13 cellular contexts compared by ENCODE assay signal in the genomic region with DNA sequence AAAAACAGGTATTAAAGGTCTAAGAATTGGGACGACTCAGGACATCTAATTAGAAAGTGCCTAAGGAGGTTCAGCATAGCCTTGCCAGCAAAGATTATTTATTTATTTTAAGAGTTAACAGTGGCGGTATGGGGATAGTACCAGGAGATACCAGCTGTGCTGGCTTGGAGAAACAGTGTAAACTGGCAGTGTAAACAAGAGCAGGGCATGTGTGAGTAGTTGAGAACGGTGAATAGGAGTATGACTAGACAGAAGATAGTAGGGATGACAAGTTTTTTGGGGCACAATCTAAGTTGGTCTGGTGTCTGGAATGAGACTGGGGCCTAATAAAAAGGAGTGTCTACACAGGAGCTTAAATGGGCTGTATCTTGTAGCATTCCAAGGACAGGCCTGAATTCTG. TPM values are rescaled to one million over a fixed set of nuclear protein-coding genes. Genes with fewer than 3 reads are reported as not detected.
A peak's percentile ranks its signal among the peaks of the same experiment; 100 is the strongest.
DNase-seq lines count a peak whose midpoint lies in the region; ATAC-seq and TF ChIP-seq lines count a peak whose summit lies in the region.
"Not testable (repeated sequence)": the region's sequence is repeated elsewhere in the genome, so short reads cannot be mapped to it uniquely, and the experiment has no call there.
"Had no signal": no experiment of that assay in that cellular context is flagged by ENCODE, and none has a peak within 500 bp of the region (broad histone marks: within the 10 kb centered on the region; RNA-seq: fewer than 3 reads in every experiment).

No MANE protein-coding gene starts in this region.

- not testable (repeated sequence) for H3K4me3 ChIP-seq in CD4-positive, alpha-beta memory T cell (ENCODE audit: low read length in 2 of 2)
- peak overlapping the region; percentile 91 for H3K4me3 ChIP-seq in HUES48 (ENCODE audit: low read depth, low read length)
- peak overlapping the region; percentile 83 for H3K4me3 ChIP-seq in iPS-15b (ENCODE audit: low read depth, low read length)

- CTCF ChIA-PET in CD4-positive, alpha-beta memory T cell (lab: Charles Lee; ENCODE audit: partially characterized antibody), result not testable (repeated sequence)

- intact Hi-C loops in CD4-positive, alpha-beta memory T cell (cut with micrococcal nuclease), result loop anchor here (2.0 kb wide), 1 partner anchor 73 kb away; no protein-coding TSS in a partner anchor
- intact Hi-C loops in natural killer cell (cut with micrococcal nuclease), result loop anchor here (5.0 kb wide), 1 partner anchor 50 kb away; no protein-coding TSS in a partner anchor

- H3K27ac Mint-ChIP-seq in CD4-positive, alpha-beta memory T cell, result peak overlapping the region in 6 of 7 donors; percentile 12 to 79 (median 66)
- H3K27ac Mint-ChIP-seq in T-helper 17 cell; activated T-cell treated with anti-CD3 and anti-CD28 coated beads, Interleukin-2, amount 50 U/mL, for 24 hours: not testable (repeated sequence)
- H3K27ac Mint-ChIP-seq in brain (peak overlapping the region in 4 of 5 experiments; percentile 23 to 64 (median 43)), natural killer cell (peak overlapping the region; percentile 75 to 83)
- peak overlapping the region; percentile 22 for H3K27ac Mint-ChIP-seq in stimulated activated effector memory CD8-positive, alpha-beta T cell treated with anti-CD3 and anti-CD28 coated beads, Interleukin-12 subunit alpha, Interleukin-12 subunit beta, amount 100 ng/mL, for 72 hours

- DNase-seq in CD4-positive, alpha-beta memory T cell; T-helper 17 cell; activated T-cell treated with anti-CD3 and anti-CD28 coated beads, Interleukin-2, amount 50 U/mL, for 24 hours; natural killer cell; stimulated activated effector memory CD8-positive, alpha-beta T cell treated with anti-CD3 and anti-CD28 coated beads, Interleukin-12 subunit alpha, Interleukin-12 subunit beta, amount 100 ng/mL, for 72 hours (ENCODE audit: low spot score in 2 of 2): not testable (repeated sequence)

- ATAC-seq in T-helper 17 cell; natural killer cell; stimulated activated effector memory CD8-positive, alpha-beta T cell treated with anti-CD3 and anti-CD28 coated beads, Interleukin-12 subunit alpha, Interleukin-12 subunit beta, amount 100 ng/mL, for 72 hours: not testable (repeated sequence)

- TF ChIP-seq CTCF in brain (conservative IDR thresholded peaks at IDR 0.05); natural killer cell (IDR thresholded peaks at IDR 0.05): not testable (repeated sequence)

- POLR2A ChIA-PET in CD4-positive, alpha-beta memory T cell (lab: Charles Lee; ENCODE audit: partially characterized antibody), result interaction anchor here (1.5 kb wide), 1 partner anchor 55 kb away, joined by 4 read pairs; the partner anchor contains the start of gene RDH13

- not testable (repeated sequence) for H3K9me3 ChIP-seq in CD4-positive, alpha-beta memory T cell (ENCODE audit: control insufficient read depth in 1 of 2, low read length in 2 of 2); HUES48 (ENCODE audit: control insufficient read depth, insufficient read depth, low read length); T-helper 17 cell (ENCODE audit: control insufficient read depth, low read length, poor library complexity, severe bottlenecking); iPS-15b (ENCODE audit: control insufficient read depth, insufficient read depth, low read length)

- H3K27me3 Mint-ChIP-seq in CD4-positive, alpha-beta memory T cell, result peaks cover 2 to 15% of the 10 kb centered on the region in 2 donors
- H3K27me3 Mint-ChIP-seq in T-helper 17 cell; natural killer cell (ENCODE audit: low read depth in 2 of 2): not testable (repeated sequence)
- H3K27me3 Mint-ChIP-seq in activated T-cell treated with anti-CD3 and anti-CD28 coated beads, Interleukin-2, amount 50 U/mL, for 24 hours, result peaks cover 16% of the 10 kb centered on the region
- peaks cover 18% of the 10 kb centered on the region for H3K27me3 Mint-ChIP-seq in brain

- peaks cover 37 to 54% of the 10 kb centered on the region in 2 donors for H3K36me3 Mint-ChIP-seq in CD4-positive, alpha-beta memory T cell
- H3K36me3 Mint-ChIP-seq in T-helper 17 cell (ENCODE audit: low read depth); natural killer cell: not testable (repeated sequence)
- H3K36me3 Mint-ChIP-seq in activated T-cell treated with anti-CD3 and anti-CD28 coated beads, Interleukin-2, amount 50 U/mL, for 24 hours (ENCODE audit: low read depth), result peaks cover 74% of the 10 kb centered on the region
- peaks cover 73% of the 10 kb centered on the region for H3K36me3 Mint-ChIP-seq in brain
- H3K36me3 Mint-ChIP-seq in stimulated activated effector memory CD8-positive, alpha-beta T cell treated with anti-CD3 and anti-CD28 coated beads, Interleukin-12 subunit alpha, Interleukin-12 subunit beta, amount 100 ng/mL, for 72 hours, result peaks cover 13% of the 10 kb centered on the region

- H3K27ac ChIP-seq in CD4-positive, alpha-beta memory T cell (ENCODE audit: low read depth, low read length); HUES48 (ENCODE audit: low read depth, low read length): not testable (repeated sequence)

- peaks cover 14% of the 10 kb centered on the region for H3K4me1 ChIP-seq in CD4-positive, alpha-beta memory T cell (ENCODE audit: insufficient read depth, low read length)
- not testable (repeated sequence) for H3K4me1 ChIP-seq in HUES48 (ENCODE audit: control insufficient read depth, insufficient read depth, low read length); iPS-15b (ENCODE audit: control insufficient read depth, insufficient read depth, low read length)

- peaks cover 5 to 78% (median 49%) of the 10 kb centered on the region in 8 donors for H3K9me3 Mint-ChIP-seq in CD4-positive, alpha-beta memory T cell
- peaks cover 65% of the 10 kb centered on the region for H3K9me3 Mint-ChIP-seq in activated T-cell treated with anti-CD3 and anti-CD28 coated beads, Interleukin-2, amount 50 U/mL, for 24 hours
- peaks cover 8 to 26% (median 10%) of the 10 kb centered on the region in 5 experiments for H3K9me3 Mint-ChIP-seq in brain
- H3K9me3 Mint-ChIP-seq in natural killer cell, result not testable (repeated sequence)
- peaks cover 31% of the 10 kb centered on the region for H3K9me3 Mint-ChIP-seq in stimulated activated effector memory CD8-positive, alpha-beta T cell treated with anti-CD3 and anti-CD28 coated beads, Interleukin-12 subunit alpha, Interleukin-12 subunit beta, amount 100 ng/mL, for 72 hours

- not testable (repeated sequence) for H3K36me3 ChIP-seq in CD4-positive, alpha-beta memory T cell (ENCODE audit: insufficient read depth, low read length); iPS-15b (ENCODE audit: control insufficient read depth, insufficient read depth, low read length)
- peaks cover 16% of the 10 kb centered on the region for H3K36me3 ChIP-seq in HUES48 (ENCODE audit: control insufficient read depth, insufficient read depth, low read length)

- not testable (repeated sequence) for H3K27me3 ChIP-seq in CD4-positive, alpha-beta memory T cell (ENCODE audit: insufficient read depth, low read length); HUES48 (ENCODE audit: control insufficient read depth, insufficient read depth, low read length); iPS-15b (ENCODE audit: control insufficient read depth, insufficient read depth, low read length)

- peak overlapping the region; percentile 44; the same call in 1 of the 2 replicates for H3K9ac ChIP-seq in HUES48 (ENCODE audit: low read depth, low read length)
- H3K9ac ChIP-seq in iPS-15b (ENCODE audit: low read depth, low read length), result not testable (repeated sequence)

- peak overlapping the region in 7 of 8 donors; percentile 19 to 75 (median 57) for H3K4me3 Mint-ChIP-seq in CD4-positive, alpha-beta memory T cell
- peak overlapping the region; percentile 2 for H3K4me3 Mint-ChIP-seq in T-helper 17 cell
- H3K4me3 Mint-ChIP-seq in activated T-cell treated with anti-CD3 and anti-CD28 coated beads, Interleukin-2, amount 50 U/mL, for 24 hours, result peak overlapping the region; percentile 18
- H3K4me3 Mint-ChIP-seq in brain, result peak overlapping the region; percentile 54 to 95 (median 87)
- H3K4me3 Mint-ChIP-seq in natural killer cell, result peak overlapping the region; percentile 84
- peak overlapping the region; percentile 49 for H3K4me3 Mint-ChIP-seq in stimulated activated effector memory CD8-positive, alpha-beta T cell treated with anti-CD3 and anti-CD28 coated beads, Interleukin-12 subunit alpha, Interleukin-12 subunit beta, amount 100 ng/mL, for 72 hours

- H3K4me1 Mint-ChIP-seq in CD4-positive, alpha-beta memory T cell, result peaks cover 14 to 49% (median 25%) of the 10 kb centered on the region in 4 donors
- H3K4me1 Mint-ChIP-seq in T-helper 17 cell, result not testable (repeated sequence)
- H3K4me1 Mint-ChIP-seq in activated T-cell treated with anti-CD3 and anti-CD28 coated beads, Interleukin-2, amount 50 U/mL, for 24 hours (ENCODE audit: low read depth), result peaks cover 33% of the 10 kb centered on the region
- H3K4me1 Mint-ChIP-seq in brain (peaks cover 63% of the 10 kb centered on the region), natural killer cell (peaks cover 48 to 55% of the 10 kb centered on the region in 2 donors)
- peaks cover 47% of the 10 kb centered on the region for H3K4me1 Mint-ChIP-seq in stimulated activated effector memory CD8-positive, alpha-beta T cell treated with anti-CD3 and anti-CD28 coated beads, Interleukin-12 subunit alpha, Interleukin-12 subunit beta, amount 100 ng/mL, for 72 hours

RNA-seq across cellular contexts. Expression of gene GP6, which starts 30.5 kb away (rescaled TPM):
- total RNA-seq in CD4-positive, alpha-beta memory T cell, result under 1 TPM; 0.33 to 0.52 TPM
- polyA plus RNA-seq in CD4-positive, alpha-beta memory T cell, result not detected
- total RNA-seq in T-helper 17 cell (10 to 100 TPM in 1 of 2 donors, 1 to 10 TPM in 1; 1.8 to 22.1 TPM), natural killer cell (1 to 10 TPM in 2 of 3 donors, under 1 TPM in 1; 0.95 to 3.3 (median 2.3) TPM)
- polyA plus RNA-seq in brain (ENCODE audit: insufficient read depth, low read depth, low replicate concordance), result not detected
- total RNA-seq: activated B cell treated with CpG ODN at 0.5 μM for 24 hours, fibroblast of villous mesenchyme, RPMI7951 had no signal

RNA-seq across cellular contexts. Expression of gene NLRP2, which starts 41.4 kb away (rescaled TPM):
- total RNA-seq in CD4-positive, alpha-beta memory T cell, result 1 to 10 TPM; 5.9 to 9.2 TPM
- polyA plus RNA-seq in CD4-positive, alpha-beta memory T cell, result 1 to 10 TPM; 2.0 to 7.4 TPM
- total RNA-seq in T-helper 17 cell, result 1 to 10 TPM; 3.0 to 4.6 TPM
- 10.2 TPM for polyA plus RNA-seq in brain (ENCODE audit: insufficient read depth, low read depth, low replicate concordance)
- 10 to 100 TPM; 30.2 to 71.2 (median 42.6) TPM for total RNA-seq in natural killer cell
- total RNA-seq: HT-29, NCI-H460 had no signal

RNA-seq across cellular contexts. Expression of gene RDH13, which starts 55.4 kb away (rescaled TPM):
- 10 to 100 TPM; 23.9 to 27.4 TPM for total RNA-seq in CD4-positive, alpha-beta memory T cell
- 10 to 100 TPM in 1 of 2 donors, 1 to 10 TPM in 1; 3.3 to 15.6 TPM for polyA plus RNA-seq in CD4-positive, alpha-beta memory T cell
- total RNA-seq in T-helper 17 cell, result 10 to 100 TPM; 11.3 to 12.9 TPM
- 4.8 TPM for polyA plus RNA-seq in brain (ENCODE audit: insufficient read depth, low read depth, low replicate concordance)
- total RNA-seq in natural killer cell, result 10 to 100 TPM; 18.2 to 25.3 (median 19.3) TPM

Comparison
In these comparisons a context has a peak if more than half of its experiments do, and no peak if none do; other contexts are left out.
1. H3K4me3 Mint-ChIP-seq: peak in every context shown above with its lines; median percentile 87 in brain; 84 in natural killer cell; 57 in CD4-positive, alpha-beta memory T cell; 49 in stimulated activated effector memory CD8-positive, alpha-beta T cell treated with anti-CD3 and anti-CD28 coated beads, Interleukin-12 subunit alpha, Interleukin-12 subunit beta, amount 100 ng/mL, for 72 hours; 18 in activated T-cell treated with anti-CD3 and anti-CD28 coated beads, Interleukin-2, amount 50 U/mL, for 24 hours; 2 in T-helper 17 cell.